ENCODE assay signal across 23 cellular contexts in the genomic region with DNA sequence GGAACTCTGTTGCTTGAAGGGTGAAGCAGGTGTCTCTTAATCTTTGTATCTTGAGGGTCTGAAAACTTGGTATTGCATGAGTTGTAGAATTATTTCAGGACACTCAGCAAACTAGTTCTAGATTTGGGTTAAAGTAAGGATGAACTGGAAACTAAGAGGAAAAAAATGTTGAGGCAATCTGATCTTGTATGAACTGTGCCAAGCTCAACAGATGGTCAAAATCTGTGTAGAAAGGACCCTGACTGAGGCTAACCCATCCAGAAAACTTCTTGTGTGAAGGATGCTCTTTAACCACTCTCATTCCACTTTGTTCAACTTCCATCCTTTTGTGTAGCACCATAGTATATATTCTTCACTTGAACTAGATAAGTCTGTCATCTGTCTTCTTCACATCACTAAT.
"Had no signal": no experiment of that assay in that cellular context is flagged by ENCODE, and none has a peak within 500 bp of the region (broad histone marks: within the 10 kb centered on the region; RNA-seq: fewer than 3 reads in every experiment).

No MANE protein-coding gene starts in this region.

- H3K9ac ChIP-seq: neural progenitor cell had no signal

- H3K27me3 Mint-ChIP-seq: effector memory CD8-positive, alpha-beta T cell; natural killer cell treated with Interleukin-12 subunit alpha and Interleukin-12 subunit beta and Interleukin-15 and Interleukin-18, amount 100 ng/mL, for 72 hours; stimulated activated naive CD8-positive, alpha-beta T cell treated with anti-CD3 and anti-CD28 coated beads, Interleukin-15, amount 100 ng/mL, for 72 hours had no signal

- H3K4me3 ChIP-seq: gastroesophageal sphincter, left ventricle myocardium inferior, lower lobe of right lung, neural progenitor cell, ovary, right atrium auricular region, sigmoid colon, smooth muscle cell, testis, tibial nerve, upper lobe of right lung had no signal

- H3K4me1 Mint-ChIP-seq: memory B cell; stimulated activated effector memory CD8-positive, alpha-beta T cell treated with anti-CD3 and anti-CD28 coated beads, Interleukin-12 subunit alpha, Interleukin-12 subunit beta, amount 100 ng/mL, for 72 hours; stimulated activated naive CD8-positive, alpha-beta T cell treated with anti-CD3 and anti-CD28 coated beads, Interleukin-15, amount 100 ng/mL, for 72 hours had no signal

- ATAC-seq: effector memory CD8-positive, alpha-beta T cell; gastroesophageal sphincter; lower lobe of right lung; natural killer cell treated with Interleukin-12 subunit alpha and Interleukin-12 subunit beta and Interleukin-15 and Interleukin-18, amount 100 ng/mL, for 72 hours; stimulated activated effector memory CD8-positive, alpha-beta T cell treated with anti-CD3 and anti-CD28 coated beads, Interleukin-12 subunit alpha, Interleukin-12 subunit beta, amount 100 ng/mL, for 72 hours; stimulated activated naive CD8-positive, alpha-beta T cell treated with anti-CD3 and anti-CD28 coated beads, Interleukin-15, amount 100 ng/mL, for 72 hours; upper lobe of right lung had no signal

- H3K36me3 ChIP-seq: gastroesophageal sphincter, left ventricle myocardium inferior, lower lobe of right lung, neural progenitor cell, ovary, right atrium auricular region, sigmoid colon, tibial nerve, upper lobe of right lung had no signal

- H3K27me3 ChIP-seq: neural progenitor cell, ovary, right atrium auricular region, sigmoid colon, testis, tibial nerve, upper lobe of right lung had no signal

- H3K36me3 Mint-ChIP-seq: memory B cell; mesothelial cell of epicardium; natural killer cell treated with Interleukin-12 subunit alpha and Interleukin-12 subunit beta and Interleukin-15 and Interleukin-18, amount 100 ng/mL, for 72 hours; neural progenitor cell; stimulated activated effector memory CD8-positive, alpha-beta T cell treated with anti-CD3 and anti-CD28 coated beads, Interleukin-12 subunit alpha, Interleukin-12 subunit beta, amount 100 ng/mL, for 72 hours had no signal

- H3K27ac Mint-ChIP-seq: effector memory CD8-positive, alpha-beta T cell; memory B cell; mesothelial cell of epicardium; natural killer cell treated with Interleukin-12 subunit alpha and Interleukin-12 subunit beta and Interleukin-15 and Interleukin-18, amount 100 ng/mL, for 72 hours; neural progenitor cell; stimulated activated effector memory CD8-positive, alpha-beta T cell treated with anti-CD3 and anti-CD28 coated beads, Interleukin-12 subunit alpha, Interleukin-12 subunit beta, amount 100 ng/mL, for 72 hours; stimulated activated naive CD8-positive, alpha-beta T cell treated with anti-CD3 and anti-CD28 coated beads, Interleukin-15, amount 100 ng/mL, for 72 hours had no signal

- H3K27ac ChIP-seq: gastroesophageal sphincter, left ventricle myocardium inferior, lower lobe of right lung, neural progenitor cell, ovary, right atrium auricular region, sigmoid colon, testis, tibial nerve, upper lobe of right lung had no signal

- H3K9me3 Mint-ChIP-seq: mesothelial cell of epicardium, neural progenitor cell had no signal

- H3K9me3 ChIP-seq: gastroesophageal sphincter, left ventricle myocardium inferior, lower lobe of right lung, ovary, right atrium auricular region, sigmoid colon, testis, tibial nerve, upper lobe of right lung had no signal

- H3K4me1 ChIP-seq: gastroesophageal sphincter, left ventricle myocardium inferior, lower lobe of right lung, right atrium auricular region, sigmoid colon, testis, tibial nerve, upper lobe of right lung had no signal

- H3K4me3 Mint-ChIP-seq: effector memory CD8-positive, alpha-beta T cell; memory B cell; mesothelial cell of epicardium; natural killer cell treated with Interleukin-12 subunit alpha and Interleukin-12 subunit beta and Interleukin-15 and Interleukin-18, amount 100 ng/mL, for 72 hours; neural progenitor cell; stimulated activated effector memory CD8-positive, alpha-beta T cell treated with anti-CD3 and anti-CD28 coated beads, Interleukin-12 subunit alpha, Interleukin-12 subunit beta, amount 100 ng/mL, for 72 hours; stimulated activated naive CD8-positive, alpha-beta T cell treated with anti-CD3 and anti-CD28 coated beads, Interleukin-15, amount 100 ng/mL, for 72 hours had no signal

- DNase-seq: effector memory CD8-positive, alpha-beta T cell; erythroblast; glutamatergic neuron; islet precursor cell; left ventricle myocardium inferior; lower lobe of right lung; nucleus accumbens; ovary; sigmoid colon; stimulated activated CD4-positive, alpha-beta T cell treated with anti-CD3 and anti-CD28 coated beads, Interleukin-4, amount 100 ng/mL, for 1 hour; stimulated activated CD8-positive, alpha-beta memory T cell treated with anti-CD3 and anti-CD28 coated beads, Interleukin-4, amount 100 ng/mL, for 48 hours; stimulated activated naive CD8-positive, alpha-beta T cell treated with anti-CD3 and anti-CD28 coated beads, Interleukin-15, amount 100 ng/mL, for 72 hours; testis; upper lobe of right lung had no signal
